6 cellular contexts compared by ENCODE assay signal in genomic region chr9:31605164-31605563, GRCh38.
"Had no signal": no experiment of that assay in that cellular context is flagged by ENCODE, and none has a peak within 500 bp of the region (broad histone marks: within the 10 kb centered on the region; RNA-seq: fewer than 3 reads in every experiment).

No MANE protein-coding gene starts in this region.

- H3K4me3 Mint-ChIP-seq: GM23338, H9, IgD-negative memory B cell had no signal

- H3K4me2 ChIP-seq: GM23338 had no signal

- H2AFZ ChIP-seq: GM23338 had no signal

- H3K9me3 Mint-ChIP-seq: GM23338, H9, IgD-negative memory B cell had no signal

- H3K27ac Mint-ChIP-seq: GM23338, H9, IgD-negative memory B cell had no signal

- H3K4me3 ChIP-seq: GM23338 had no signal

- DNase-seq: H9, HCEC 1CT, KBM-7 had no signal

- ATAC-seq: GM23338, HepG2 had no signal
